In the genomic region with DNA sequence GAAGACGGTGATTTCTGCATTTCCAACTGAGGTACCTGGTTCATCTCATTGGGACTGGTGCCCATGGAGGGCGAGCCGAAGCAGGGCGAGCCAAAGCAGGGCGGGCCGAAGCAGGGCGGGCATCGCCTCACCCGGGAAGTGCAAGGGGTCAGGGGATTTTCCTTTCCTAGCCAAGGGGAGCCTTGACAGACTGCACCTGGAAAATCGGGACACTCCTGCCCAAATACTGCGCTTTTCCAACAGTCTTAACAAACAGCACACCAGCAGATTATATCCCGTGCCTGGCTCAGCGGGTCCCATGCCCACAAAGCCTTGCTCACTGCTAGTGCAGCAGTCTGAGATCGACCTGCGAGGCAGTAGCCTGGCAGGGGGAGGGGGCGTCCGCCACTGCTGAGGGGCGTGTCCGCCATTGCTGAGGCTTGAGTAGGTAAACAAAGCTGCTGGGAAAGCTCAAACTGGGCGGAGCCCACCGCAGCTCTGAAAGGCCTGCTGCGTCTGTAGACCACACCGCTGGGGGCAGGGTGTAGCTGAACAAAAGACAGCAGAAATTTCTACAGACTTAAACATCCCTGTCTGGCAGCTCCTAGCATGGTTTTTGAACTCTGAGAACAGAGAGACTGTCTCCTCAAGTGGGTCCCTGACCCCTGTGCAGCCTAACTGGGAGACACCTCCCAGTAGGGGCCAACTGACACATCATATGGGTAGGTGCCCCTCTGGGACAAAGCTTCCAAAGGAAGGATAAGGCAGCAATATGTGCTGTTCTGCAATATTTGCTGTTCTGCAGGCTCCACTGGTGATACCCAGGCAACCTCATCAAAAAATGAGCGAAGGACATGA, we compare ENCODE assay signal across 1 cellular context.
TF ChIP-seq lines count a peak whose summit lies in the region.

No MANE protein-coding gene starts in this region.

TF ChIP-seq in HepG2, 621 proteins besides CTCF, POLR2A, EP300 and RAD21 (continued from another document and continues in another):
- TF ChIP-seq, protein P1, sequence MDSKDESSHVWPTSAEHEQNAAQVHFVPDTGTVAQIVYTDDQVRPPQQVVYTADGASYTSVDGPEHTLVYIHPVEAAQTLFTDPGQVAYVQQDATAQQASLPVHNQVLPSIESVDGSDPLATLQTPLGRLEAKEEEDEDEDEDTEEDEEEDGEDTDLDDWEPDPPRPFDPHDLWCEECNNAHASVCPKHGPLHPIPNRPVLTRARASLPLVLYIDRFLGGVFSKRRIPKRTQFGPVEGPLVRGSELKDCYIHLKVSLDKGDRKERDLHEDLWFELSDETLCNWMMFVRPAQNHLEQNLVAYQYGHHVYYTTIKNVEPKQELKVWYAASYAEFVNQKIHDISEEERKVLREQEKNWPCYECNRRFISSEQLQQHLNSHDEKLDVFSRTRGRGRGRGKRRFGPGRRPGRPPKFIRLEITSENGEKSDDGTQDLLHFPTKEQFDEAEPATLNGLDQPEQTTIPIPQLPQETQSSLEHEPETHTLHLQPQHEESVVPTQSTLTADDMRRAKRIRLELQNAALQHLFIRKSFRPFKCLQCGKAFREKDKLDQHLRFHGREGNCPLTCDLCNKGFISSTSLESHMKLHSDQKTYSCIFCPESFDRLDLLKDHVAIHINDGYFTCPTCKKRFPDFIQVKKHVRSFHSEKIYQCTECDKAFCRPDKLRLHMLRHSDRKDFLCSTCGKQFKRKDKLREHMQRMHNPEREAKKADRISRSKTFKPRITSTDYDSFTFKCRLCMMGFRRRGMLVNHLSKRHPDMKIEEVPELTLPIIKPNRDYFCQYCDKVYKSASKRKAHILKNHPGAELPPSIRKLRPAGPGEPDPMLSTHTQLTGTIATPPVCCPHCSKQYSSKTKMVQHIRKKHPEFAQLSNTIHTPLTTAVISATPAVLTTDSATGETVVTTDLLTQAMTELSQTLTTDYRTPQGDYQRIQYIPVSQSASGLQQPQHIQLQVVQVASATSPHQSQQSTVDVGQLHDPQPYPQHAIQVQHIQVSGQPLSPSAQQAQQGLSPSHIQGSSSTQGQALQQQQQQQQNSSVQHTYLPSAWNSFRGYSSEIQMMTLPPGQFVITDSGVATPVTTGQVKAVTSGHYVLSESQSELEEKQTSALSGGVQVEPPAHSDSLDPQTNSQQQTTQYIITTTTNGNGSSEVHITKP (CRISPR knock-in tag; IDR thresholded peaks at IDR 0.05; ENCODE audit: low read depth), result 0 out of 2 replicates have a peak, but pooled peaks have one; percentile 54
- TF ChIP-seq ZKSCAN8 (CRISPR knock-in tag; IDR thresholded peaks at IDR 0.05; ENCODE audit: borderline replicate concordance) (no peak), ZNF569 (CRISPR knock-in tag; IDR thresholded peaks at IDR 0.05; ENCODE audit: borderline replicate concordance) (no peak), ZFX (CRISPR knock-in tag; IDR thresholded peaks at IDR 0.05; ENCODE audit: low read depth) (0 out of 2 replicates have a peak, but pooled peaks have one; percentile 45), MIXL1 (CRISPR knock-in tag; IDR thresholded peaks at IDR 0.05) (0 out of 2 replicates have a peak, but pooled peaks have one; percentile 12), ZNF749 (CRISPR knock-in tag; IDR thresholded peaks at IDR 0.05; ENCODE audit: borderline replicate concordance) (no peak), ZNF605 (CRISPR knock-in tag; IDR thresholded peaks at IDR 0.05) (no peak), NFYC (CRISPR knock-in tag; IDR thresholded peaks at IDR 0.05) (no peak), ZNF382 (CRISPR knock-in tag; IDR thresholded peaks at IDR 0.05; ENCODE audit: borderline replicate concordance) (no peak), ISL2 (CRISPR knock-in tag; IDR thresholded peaks at IDR 0.05) (peak; percentile 32; the same call in 1 of the 2 replicates), BCL6 (CRISPR knock-in tag; IDR thresholded peaks at IDR 0.05) (peak; percentile 67), ZNF839 (CRISPR knock-in tag; IDR thresholded peaks at IDR 0.05; ENCODE audit: borderline replicate concordance) (peak; percentile 70; the same call in 1 of the 2 replicates), ZFP36L1 (CRISPR knock-in tag; IDR thresholded peaks at IDR 0.05) (no peak), ZNF678 (CRISPR knock-in tag; IDR thresholded peaks at IDR 0.05) (no peak), GPN1 (CRISPR knock-in tag; IDR thresholded peaks at IDR 0.05; ENCODE audit: borderline replicate concordance) (no peak), SETDB1 (CRISPR knock-in tag; IDR thresholded peaks at IDR 0.05; ENCODE audit: borderline replicate concordance) (0 out of 2 replicates have a peak, but pooled peaks have one; percentile 60), CENPT (CRISPR knock-in tag; IDR thresholded peaks at IDR 0.05; ENCODE audit: low read depth) (no peak), NRL (CRISPR knock-in tag; IDR thresholded peaks at IDR 0.05; ENCODE audit: borderline replicate concordance) (0 out of 2 replicates have a peak, but pooled peaks have one; percentile 74), SNAPC2 (CRISPR knock-in tag; IDR thresholded peaks at IDR 0.05) (no peak), ARHGAP35 (CRISPR knock-in tag; IDR thresholded peaks at IDR 0.05; ENCODE audit: borderline replicate concordance) (peak; percentile 79; the same call in 1 of the 2 replicates), ETV6 (CRISPR knock-in tag; conservative IDR thresholded peaks at IDR 0.05) (0 out of 2 replicates have a peak, but pooled peaks have one; percentile 55), CEBPG (CRISPR knock-in tag; IDR thresholded peaks at IDR 0.05) (no peak), RORA (CRISPR knock-in tag; IDR thresholded peaks at IDR 0.05) (no peak), ELF4 (CRISPR knock-in tag; IDR thresholded peaks at IDR 0.05; ENCODE audit: borderline replicate concordance) (no peak), KDM1A (CRISPR knock-in tag; IDR thresholded peaks at IDR 0.05) (no peak), ZNF713 (CRISPR knock-in tag; IDR thresholded peaks at IDR 0.05) (no peak)
- TF ChIP-seq, protein P2, sequence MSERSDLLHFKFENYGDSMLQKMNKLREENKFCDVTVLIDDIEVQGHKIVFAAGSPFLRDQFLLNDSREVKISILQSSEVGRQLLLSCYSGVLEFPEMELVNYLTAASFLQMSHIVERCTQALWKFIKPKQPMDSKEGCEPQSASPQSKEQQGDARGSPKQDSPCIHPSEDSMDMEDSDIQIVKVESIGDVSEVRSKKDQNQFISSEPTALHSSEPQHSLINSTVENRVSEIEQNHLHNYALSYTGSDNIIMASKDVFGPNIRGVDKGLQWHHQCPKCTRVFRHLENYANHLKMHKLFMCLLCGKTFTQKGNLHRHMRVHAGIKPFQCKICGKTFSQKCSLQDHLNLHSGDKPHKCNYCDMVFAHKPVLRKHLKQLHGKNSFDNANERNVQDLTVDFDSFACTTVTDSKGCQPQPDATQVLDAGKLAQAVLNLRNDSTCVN (CRISPR knock-in tag; IDR thresholded peaks at IDR 0.05; ENCODE audit: borderline replicate concordance), result no peak
- TF ChIP-seq, protein P3, sequence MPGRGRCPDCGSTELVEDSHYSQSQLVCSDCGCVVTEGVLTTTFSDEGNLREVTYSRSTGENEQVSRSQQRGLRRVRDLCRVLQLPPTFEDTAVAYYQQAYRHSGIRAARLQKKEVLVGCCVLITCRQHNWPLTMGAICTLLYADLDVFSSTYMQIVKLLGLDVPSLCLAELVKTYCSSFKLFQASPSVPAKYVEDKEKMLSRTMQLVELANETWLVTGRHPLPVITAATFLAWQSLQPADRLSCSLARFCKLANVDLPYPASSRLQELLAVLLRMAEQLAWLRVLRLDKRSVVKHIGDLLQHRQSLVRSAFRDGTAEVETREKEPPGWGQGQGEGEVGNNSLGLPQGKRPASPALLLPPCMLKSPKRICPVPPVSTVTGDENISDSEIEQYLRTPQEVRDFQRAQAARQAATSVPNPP (CRISPR knock-in tag; IDR thresholded peaks at IDR 0.05), result no peak
- TF ChIP-seq, protein P4, sequence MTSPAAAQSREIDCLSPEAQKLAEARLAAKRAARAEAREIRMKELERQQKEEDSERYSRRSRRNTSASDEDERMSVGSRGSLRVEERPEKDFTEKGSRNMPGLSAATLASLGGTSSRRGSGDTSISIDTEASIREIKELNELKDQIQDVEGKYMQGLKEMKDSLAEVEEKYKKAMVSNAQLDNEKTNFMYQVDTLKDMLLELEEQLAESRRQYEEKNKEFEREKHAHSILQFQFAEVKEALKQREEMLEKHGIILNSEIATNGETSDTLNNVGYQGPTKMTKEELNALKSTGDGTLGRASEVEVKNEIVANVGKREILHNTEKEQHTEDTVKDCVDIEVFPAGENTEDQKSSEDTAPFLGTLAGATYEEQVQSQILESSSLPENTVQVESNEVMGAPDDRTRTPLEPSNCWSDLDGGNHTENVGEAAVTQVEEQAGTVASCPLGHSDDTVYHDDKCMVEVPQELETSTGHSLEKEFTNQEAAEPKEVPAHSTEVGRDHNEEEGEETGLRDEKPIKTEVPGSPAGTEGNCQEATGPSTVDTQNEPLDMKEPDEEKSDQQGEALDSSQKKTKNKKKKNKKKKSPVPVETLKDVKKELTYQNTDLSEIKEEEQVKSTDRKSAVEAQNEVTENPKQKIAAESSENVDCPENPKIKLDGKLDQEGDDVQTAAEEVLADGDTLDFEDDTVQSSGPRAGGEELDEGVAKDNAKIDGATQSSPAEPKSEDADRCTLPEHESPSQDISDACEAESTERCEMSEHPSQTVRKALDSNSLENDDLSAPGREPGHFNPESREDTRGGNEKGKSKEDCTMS (CRISPR knock-in tag; conservative IDR thresholded peaks at IDR 0.05), result no peak
- TF ChIP-seq, protein P5, sequence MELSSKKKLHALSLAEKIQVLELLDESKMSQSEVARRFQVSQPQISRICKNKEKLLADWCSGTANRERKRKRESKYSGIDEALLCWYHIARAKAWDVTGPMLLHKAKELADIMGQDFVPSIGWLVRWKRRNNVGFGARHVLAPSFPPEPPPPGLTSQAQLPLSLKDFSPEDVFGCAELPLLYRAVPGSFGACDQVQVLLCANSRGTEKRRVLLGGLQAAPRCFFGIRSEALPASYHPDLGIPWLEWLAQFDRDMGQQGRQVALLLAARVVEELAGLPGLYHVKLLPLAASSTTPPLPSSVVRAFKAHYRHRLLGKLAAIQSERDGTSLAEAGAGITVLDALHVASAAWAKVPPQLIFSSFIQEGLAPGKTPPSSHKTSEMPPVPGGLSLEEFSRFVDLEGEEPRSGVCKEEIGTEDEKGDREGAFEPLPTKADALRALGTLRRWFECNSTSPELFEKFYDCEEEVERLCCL (CRISPR knock-in tag; IDR thresholded peaks at IDR 0.05; ENCODE audit: borderline replicate concordance), result no peak
- TF ChIP-seq, protein P6, sequence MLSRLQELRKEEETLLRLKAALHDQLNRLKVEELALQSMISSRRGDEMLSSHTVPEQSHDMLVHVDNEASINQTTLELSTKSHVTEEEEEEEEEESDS (CRISPR knock-in tag; IDR thresholded peaks at IDR 0.05; ENCODE audit: borderline replicate concordance), result no peak
- TF ChIP-seq, protein P7, sequence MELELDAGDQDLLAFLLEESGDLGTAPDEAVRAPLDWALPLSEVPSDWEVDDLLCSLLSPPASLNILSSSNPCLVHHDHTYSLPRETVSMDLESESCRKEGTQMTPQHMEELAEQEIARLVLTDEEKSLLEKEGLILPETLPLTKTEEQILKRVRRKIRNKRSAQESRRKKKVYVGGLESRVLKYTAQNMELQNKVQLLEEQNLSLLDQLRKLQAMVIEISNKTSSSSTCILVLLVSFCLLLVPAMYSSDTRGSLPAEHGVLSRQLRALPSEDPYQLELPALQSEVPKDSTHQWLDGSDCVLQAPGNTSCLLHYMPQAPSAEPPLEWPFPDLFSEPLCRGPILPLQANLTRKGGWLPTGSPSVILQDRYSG (CRISPR knock-in tag; IDR thresholded peaks at IDR 0.05), result no peak
- TF ChIP-seq, protein P8, sequence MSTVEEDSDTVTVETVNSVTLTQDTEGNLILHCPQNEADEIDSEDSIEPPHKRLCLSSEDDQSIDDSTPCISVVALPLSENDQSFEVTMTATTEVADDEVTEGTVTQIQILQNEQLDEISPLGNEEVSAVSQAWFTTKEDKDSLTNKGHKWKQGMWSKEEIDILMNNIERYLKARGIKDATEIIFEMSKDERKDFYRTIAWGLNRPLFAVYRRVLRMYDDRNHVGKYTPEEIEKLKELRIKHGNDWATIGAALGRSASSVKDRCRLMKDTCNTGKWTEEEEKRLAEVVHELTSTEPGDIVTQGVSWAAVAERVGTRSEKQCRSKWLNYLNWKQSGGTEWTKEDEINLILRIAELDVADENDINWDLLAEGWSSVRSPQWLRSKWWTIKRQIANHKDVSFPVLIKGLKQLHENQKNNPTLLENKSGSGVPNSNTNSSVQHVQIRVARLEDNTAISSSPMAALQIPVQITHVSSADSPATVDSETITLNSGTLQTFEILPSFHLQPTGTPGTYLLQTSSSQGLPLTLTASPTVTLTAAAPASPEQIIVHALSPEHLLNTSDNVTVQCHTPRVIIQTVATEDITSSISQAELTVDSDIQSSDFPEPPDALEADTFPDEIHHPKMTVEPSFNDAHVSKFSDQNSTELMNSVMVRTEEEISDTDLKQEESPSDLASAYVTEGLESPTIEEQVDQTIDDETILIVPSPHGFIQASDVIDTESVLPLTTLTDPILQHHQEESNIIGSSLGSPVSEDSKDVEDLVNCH (CRISPR knock-in tag; IDR thresholded peaks at IDR 0.05), result no peak
- TF ChIP-seq, protein P9, sequence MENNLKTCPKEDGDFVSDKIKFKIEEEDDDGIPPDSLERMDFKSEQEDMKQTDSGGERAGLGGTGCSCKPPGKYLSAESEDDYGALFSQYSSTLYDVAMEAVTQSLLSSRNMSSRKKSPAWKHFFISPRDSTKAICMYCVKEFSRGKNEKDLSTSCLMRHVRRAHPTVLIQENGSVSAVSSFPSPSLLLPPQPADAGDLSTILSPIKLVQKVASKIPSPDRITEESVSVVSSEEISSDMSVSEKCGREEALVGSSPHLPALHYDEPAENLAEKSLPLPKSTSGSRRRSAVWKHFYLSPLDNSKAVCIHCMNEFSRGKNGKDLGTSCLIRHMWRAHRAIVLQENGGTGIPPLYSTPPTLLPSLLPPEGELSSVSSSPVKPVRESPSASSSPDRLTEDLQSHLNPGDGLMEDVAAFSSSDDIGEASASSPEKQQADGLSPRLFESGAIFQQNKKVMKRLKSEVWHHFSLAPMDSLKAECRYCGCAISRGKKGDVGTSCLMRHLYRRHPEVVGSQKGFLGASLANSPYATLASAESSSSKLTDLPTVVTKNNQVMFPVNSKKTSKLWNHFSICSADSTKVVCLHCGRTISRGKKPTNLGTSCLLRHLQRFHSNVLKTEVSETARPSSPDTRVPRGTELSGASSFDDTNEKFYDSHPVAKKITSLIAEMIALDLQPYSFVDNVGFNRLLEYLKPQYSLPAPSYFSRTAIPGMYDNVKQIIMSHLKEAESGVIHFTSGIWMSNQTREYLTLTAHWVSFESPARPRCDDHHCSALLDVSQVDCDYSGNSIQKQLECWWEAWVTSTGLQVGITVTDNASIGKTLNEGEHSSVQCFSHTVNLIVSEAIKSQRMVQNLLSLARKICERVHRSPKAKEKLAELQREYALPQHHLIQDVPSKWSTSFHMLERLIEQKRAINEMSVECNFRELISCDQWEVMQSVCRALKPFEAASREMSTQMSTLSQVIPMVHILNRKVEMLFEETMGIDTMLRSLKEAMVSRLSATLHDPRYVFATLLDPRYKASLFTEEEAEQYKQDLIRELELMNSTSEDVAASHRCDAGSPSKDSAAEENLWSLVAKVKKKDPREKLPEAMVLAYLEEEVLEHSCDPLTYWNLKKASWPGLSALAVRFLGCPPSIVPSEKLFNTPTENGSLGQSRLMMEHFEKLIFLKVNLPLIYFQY (CRISPR knock-in tag; IDR thresholded peaks at IDR 0.05; ENCODE audit: borderline replicate concordance), result no peak
- TF ChIP-seq, protein P10, sequence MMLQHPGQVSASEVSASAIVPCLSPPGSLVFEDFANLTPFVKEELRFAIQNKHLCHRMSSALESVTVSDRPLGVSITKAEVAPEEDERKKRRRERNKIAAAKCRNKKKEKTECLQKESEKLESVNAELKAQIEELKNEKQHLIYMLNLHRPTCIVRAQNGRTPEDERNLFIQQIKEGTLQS (CRISPR knock-in tag; IDR thresholded peaks at IDR 0.05), result no peak
- TF ChIP-seq, protein P11, sequence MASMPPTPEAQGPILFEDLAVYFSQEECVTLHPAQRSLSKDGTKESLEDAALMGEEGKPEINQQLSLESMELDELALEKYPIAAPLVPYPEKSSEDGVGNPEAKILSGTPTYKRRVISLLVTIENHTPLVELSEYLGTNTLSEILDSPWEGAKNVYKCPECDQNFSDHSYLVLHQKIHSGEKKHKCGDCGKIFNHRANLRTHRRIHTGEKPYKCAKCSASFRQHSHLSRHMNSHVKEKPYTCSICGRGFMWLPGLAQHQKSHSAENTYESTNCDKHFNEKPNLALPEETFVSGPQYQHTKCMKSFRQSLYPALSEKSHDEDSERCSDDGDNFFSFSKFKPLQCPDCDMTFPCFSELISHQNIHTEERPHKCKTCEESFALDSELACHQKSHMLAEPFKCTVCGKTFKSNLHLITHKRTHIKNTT (CRISPR knock-in tag; IDR thresholded peaks at IDR 0.05), result no peak
